ENCODE assay signal across 26 cellular contexts in the genomic region with DNA sequence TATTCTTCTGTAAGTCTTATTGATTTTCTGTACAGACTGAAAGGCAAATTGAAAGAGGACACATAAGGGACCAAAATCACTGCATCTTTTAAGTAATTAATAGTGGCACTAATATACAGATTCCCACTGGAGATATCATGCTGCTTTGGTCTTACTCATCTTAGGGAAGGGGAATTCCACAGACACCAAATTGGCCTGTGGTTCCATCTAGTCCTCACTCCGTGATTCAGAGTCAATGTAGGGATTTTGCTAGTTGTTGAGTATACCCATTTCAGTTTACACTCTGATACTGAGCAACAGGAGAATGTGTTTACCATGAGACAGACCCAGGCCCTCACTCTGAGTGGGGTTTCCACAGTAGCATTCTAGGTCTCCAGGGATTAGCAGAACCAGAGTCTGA. TPM values are rescaled to one million over a fixed set of nuclear protein-coding genes. Genes with fewer than 3 reads are reported as not detected.
DNase-seq lines count a peak whose midpoint lies in the region; ATAC-seq and TF ChIP-seq lines count a peak whose summit lies in the region.
"Had no signal": no experiment of that assay in that cellular context is flagged by ENCODE, and none has a peak within 500 bp of the region (broad histone marks: within the 10 kb centered on the region; RNA-seq: fewer than 3 reads in every experiment).

No MANE protein-coding gene starts in this region.

- H3K4me1 Mint-ChIP-seq in stimulated activated effector memory CD8-positive, alpha-beta T cell treated with anti-CD3 and anti-CD28 coated beads, Interleukin-12 subunit alpha, Interleukin-12 subunit beta, amount 100 ng/mL, for 72 hours: no peaks in the 10 kb centered on the region
- H3K4me1 Mint-ChIP-seq: B cell, memory B cell had no signal

- no peak overlapping the region for H3K4me3 ChIP-seq in SK-N-SH (ENCODE audit: low read depth in 2 of 2, low read length in 1 of 2)
- no peak overlapping the region for H3K4me3 ChIP-seq in fibroblast of mammary gland (ENCODE audit: control insufficient read depth, low read depth, low read length)
- H3K4me3 ChIP-seq in adrenal gland: no peak overlapping the region
- H3K4me3 ChIP-seq: esophagus muscularis mucosa, thyroid gland had no signal

- no peak overlapping the region for H2AFZ ChIP-seq in SK-N-SH (ENCODE audit: low read depth)

- TF ChIP-seq POLR2A in adrenal gland (IDR thresholded peaks at IDR 0.05): no peak

- DNase-seq in SK-N-SH: no peak
- DNase-seq in RPMI7951 (ENCODE audit: low read depth): peak; percentile 54
- peak; percentile 14 for DNase-seq in fibroblast of mammary gland (ENCODE audit: low read depth)
- DNase-seq in stimulated activated effector memory CD8-positive, alpha-beta T cell treated with anti-CD3 and anti-CD28 coated beads, Interleukin-12 subunit alpha, Interleukin-12 subunit beta, amount 100 ng/mL, for 72 hours (ENCODE audit: low spot score in 2 of 2): no peak
- no peak for DNase-seq in activated naive CD4-positive, alpha-beta T cell treated with anti-CD3 and anti-CD28 coated beads, Interleukin-2, amount 50 U/mL, for 16 hours
- no peak for DNase-seq in adrenal gland
- no peak for DNase-seq in activated CD4-positive, alpha-beta T cell treated with anti-CD3 and anti-CD28 coated beads, Interleukin-2, amount 50 U/mL, for 4 hours
- DNase-seq: activated naive CD4-positive, alpha-beta T cell treated with Interleukin-2 at 50 U/mL for 16 hours; activated T-cell treated with anti-CD3 and anti-CD28 coated beads, Interleukin-2, amount 50 U/mL, for 4 hours; DMS79 treated with DMSO at 0.1 percent for 48 hours; effector memory CD4-positive, alpha-beta T cell; glutamatergic neuron; H9; NCI-H187 treated with DMSO at 0.1 percent for 48 hours; nucleus accumbens; stimulated activated CD4-positive, alpha-beta T cell treated with anti-CD3 and anti-CD28 coated beads, Interleukin-4, amount 100 ng/mL, for 1 hour; stimulated activated naive CD4-positive, alpha-beta T cell treated with Interleukin-2 at 50 U/mL for 16 hours; T1000; thyroid gland had no signal

- no peak for TF ChIP-seq RAD21 in SK-N-SH (IDR thresholded peaks at IDR 0.05; ENCODE audit: low read length)

- ATAC-seq in SK-N-SH treated with all-trans-retinoic acid at 6 μM for 48 hours: no peak; the same call in 2 of the 3 replicates
- peak; percentile 49 for ATAC-seq in stimulated activated effector memory CD8-positive, alpha-beta T cell treated with anti-CD3 and anti-CD28 coated beads, Interleukin-12 subunit alpha, Interleukin-12 subunit beta, amount 100 ng/mL, for 72 hours
- ATAC-seq: activated CD4-positive, CD25-positive, alpha-beta regulatory T cell treated with anti-CD3 and anti-CD28 coated beads, Interleukin-2, amount 50 U/mL, for 24 hours; activated T-cell treated with anti-CD3 and anti-CD28 coated beads, Interleukin-2, amount 50 U/mL, for 4 hours had no signal

- H3K9me2 ChIP-seq in SK-N-SH: no peaks in the 10 kb centered on the region

- no peaks in the 10 kb centered on the region for H4K20me1 ChIP-seq in SK-N-SH (ENCODE audit: insufficient read depth)

- CTCF ChIA-PET in SK-N-SH (lab: Yijun Ruan, JAX): no interaction called here

- H3K9me3 Mint-ChIP-seq in stimulated activated effector memory CD8-positive, alpha-beta T cell treated with anti-CD3 and anti-CD28 coated beads, Interleukin-12 subunit alpha, Interleukin-12 subunit beta, amount 100 ng/mL, for 72 hours: no peaks in the 10 kb centered on the region
- H3K9me3 Mint-ChIP-seq: activated T-cell treated with anti-CD3 and anti-CD28 coated beads, Interleukin-2, amount 50 U/mL, for 4 hours; H9; memory B cell had no signal

- H3K27me3 ChIP-seq in SK-N-SH (ENCODE audit: insufficient read depth): no peaks in the 10 kb centered on the region
- no peaks in the 10 kb centered on the region for H3K27me3 ChIP-seq in adrenal gland
- H3K27me3 ChIP-seq: esophagus muscularis mucosa, thyroid gland had no signal

- TF ChIP-seq EP300 in SK-N-SH (IDR thresholded peaks at IDR 0.05; ENCODE audit: borderline replicate concordance in 1 of 2, low read depth in 1 of 2, low read length in 1 of 2): peak in 1 of 2 experiments; percentile 47; a peak in 1 of 4 replicates

- POLR2A ChIA-PET in SK-N-SH (lab: Yijun Ruan, JAX): no interaction called here

- H3K27ac Mint-ChIP-seq in stimulated activated effector memory CD8-positive, alpha-beta T cell treated with anti-CD3 and anti-CD28 coated beads, Interleukin-12 subunit alpha, Interleukin-12 subunit beta, amount 100 ng/mL, for 72 hours: no peak overlapping the region
- H3K27ac Mint-ChIP-seq: B cell, H9, memory B cell had no signal

- TF ChIP-seq CTCF in SK-N-SH (IDR thresholded peaks at IDR 0.05): no peak
- no peak for TF ChIP-seq CTCF in fibroblast of mammary gland (conservative IDR thresholded peaks at IDR 0.05; ENCODE audit: control insufficient read depth, insufficient read depth, low read depth, low read length)
- TF ChIP-seq CTCF in adrenal gland (IDR thresholded peaks at IDR 0.05): no peak

- intact Hi-C loops in adrenal gland (cut with DNase I): no loop called here

- no peak overlapping the region for H3K4me3 Mint-ChIP-seq in stimulated activated effector memory CD8-positive, alpha-beta T cell treated with anti-CD3 and anti-CD28 coated beads, Interleukin-12 subunit alpha, Interleukin-12 subunit beta, amount 100 ng/mL, for 72 hours
- H3K4me3 Mint-ChIP-seq: activated T-cell treated with anti-CD3 and anti-CD28 coated beads, Interleukin-2, amount 50 U/mL, for 4 hours; B cell; H9; memory B cell had no signal

- H3F3A ChIP-seq in SK-N-SH (replicated peaks; ENCODE audit: insufficient read depth): peaks cover 6% of the 10 kb centered on the region

- H3K79me2 ChIP-seq in SK-N-SH (ENCODE audit: insufficient read depth): no peaks in the 10 kb centered on the region

- H3K36me3 Mint-ChIP-seq in stimulated activated effector memory CD8-positive, alpha-beta T cell treated with anti-CD3 and anti-CD28 coated beads, Interleukin-12 subunit alpha, Interleukin-12 subunit beta, amount 100 ng/mL, for 72 hours: no peaks in the 10 kb centered on the region

- H3K4me2 ChIP-seq in SK-N-SH: no peak overlapping the region
- H3K4me2 ChIP-seq: KMS-11 had no signal

- 20% methylated on average over 1 of the region's 1 CpG for WGBS in SK-N-SH (ENCODE audit: low lambda C conversion rate)
- WGBS in adrenal gland, 4 donors: 56 to 94% (median 91%) methylated on average over 1 of the region's 1 CpG

- H3K9ac ChIP-seq in SK-N-SH: no peak overlapping the region
- H3K9ac ChIP-seq: KMS-11 had no signal

- H3K36me3 ChIP-seq in SK-N-SH (replicated peaks in 1 of 2; ENCODE audit: control insufficient read depth in 1 of 2, insufficient read depth in 2 of 2, low read length in 1 of 2): no peaks in the 10 kb centered on the region
- H3K36me3 ChIP-seq in adrenal gland (replicated peaks in 1 of 2): no peaks in the 10 kb centered on the region
- H3K36me3 ChIP-seq: esophagus muscularis mucosa, thyroid gland had no signal

- H3K9me3 ChIP-seq in SK-N-SH: no peaks in the 10 kb centered on the region
- no peaks in the 10 kb centered on the region for H3K9me3 ChIP-seq in adrenal gland (replicated peaks in 1 of 3)
- H3K9me3 ChIP-seq: esophagus muscularis mucosa, thyroid gland had no signal

- peaks cover 0 to 13% of the 10 kb centered on the region in 2 experiments; a peak in 1 of 4 replicates for H3K4me1 ChIP-seq in SK-N-SH (ENCODE audit: control insufficient read depth in 1 of 2, insufficient read depth in 2 of 2, low read depth in 1 of 2, low read length in 1 of 2)
- no peaks in the 10 kb centered on the region for H3K4me1 ChIP-seq in adrenal gland (replicated peaks in 1 of 2)
- H3K4me1 ChIP-seq: esophagus muscularis mucosa, thyroid gland had no signal

- H3K27ac ChIP-seq in SK-N-SH (ENCODE audit: low read depth in 2 of 2, low read length in 1 of 2) (peak overlapping the region in 1 of 2 experiments; percentile 55; a peak in 2 of 4 replicates), adrenal gland (no peak overlapping the region)
- H3K27ac ChIP-seq: 22Rv1, esophagus muscularis mucosa, KMS-11, thyroid gland had no signal

TF ChIP-seq in SK-N-SH, 30 proteins besides CTCF, POLR2A, EP300 and RAD21 (continues in another document):
- TF ChIP-seq, protein P1, sequence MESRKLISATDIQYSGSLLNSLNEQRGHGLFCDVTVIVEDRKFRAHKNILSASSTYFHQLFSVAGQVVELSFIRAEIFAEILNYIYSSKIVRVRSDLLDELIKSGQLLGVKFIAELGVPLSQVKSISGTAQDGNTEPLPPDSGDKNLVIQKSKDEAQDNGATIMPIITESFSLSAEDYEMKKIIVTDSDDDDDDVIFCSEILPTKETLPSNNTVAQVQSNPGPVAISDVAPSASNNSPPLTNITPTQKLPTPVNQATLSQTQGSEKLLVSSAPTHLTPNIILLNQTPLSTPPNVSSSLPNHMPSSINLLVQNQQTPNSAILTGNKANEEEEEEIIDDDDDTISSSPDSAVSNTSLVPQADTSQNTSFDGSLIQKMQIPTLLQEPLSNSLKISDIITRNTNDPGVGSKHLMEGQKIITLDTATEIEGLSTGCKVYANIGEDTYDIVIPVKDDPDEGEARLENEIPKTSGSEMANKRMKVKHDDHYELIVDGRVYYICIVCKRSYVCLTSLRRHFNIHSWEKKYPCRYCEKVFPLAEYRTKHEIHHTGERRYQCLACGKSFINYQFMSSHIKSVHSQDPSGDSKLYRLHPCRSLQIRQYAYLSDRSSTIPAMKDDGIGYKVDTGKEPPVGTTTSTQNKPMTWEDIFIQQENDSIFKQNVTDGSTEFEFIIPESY (IDR thresholded peaks at IDR 0.05; ENCODE audit: borderline replicate concordance, low read depth): no peak
- no peak for TF ChIP-seq RFX5 (IDR thresholded peaks at IDR 0.05; ENCODE audit: low read length)

TF ChIP-seq in SK-N-SH treated with all-trans-retinoic acid at 6 μM for 48 hours, 23 proteins besides CTCF, POLR2A, EP300 and RAD21 (continues in another document):
- no peak for TF ChIP-seq ZNF8 (CRISPR knock-in tag; IDR thresholded peaks at IDR 0.05)
- TF ChIP-seq PPARA (CRISPR knock-in tag; IDR thresholded peaks at IDR 0.05; ENCODE audit: borderline replicate concordance): no peak

RNA-seq across cellular contexts. Expression of gene AGA, which starts 47.6 kb away (rescaled TPM):
- polyA plus RNA-seq in SK-N-SH (2012; rRNA removed) (36.8 and 41.7 TPM in 2 replicates), adrenal gland (10 to 100 TPM in 2 of 3 donors, 1 to 10 TPM in 1; 8.8 to 51.4 (median 11.8) TPM)
- polyA plus RNA-seq in SK-N-SH (2012; cell fraction: cytosol; rRNA removed): 40.6 and 43.8 TPM in 2 replicates
- polyA plus RNA-seq in SK-N-SH (2012; cell fraction: nucleus; rRNA removed): 27.7 and 37.2 TPM in 2 replicates
- total RNA-seq in RPMI7951 (2014; rRNA removed; shearing (Covaris generic)): 32.8 and 38.8 TPM in 2 replicates
- total RNA-seq in adrenal gland: 10 to 100 TPM; 12.9 to 66.9 (median 28.4) TPM

Comparison
In these comparisons a context has a peak if more than half of its experiments do, and no peak if none do; other contexts are left out.
1. DNase-seq: peak in RPMI7951 (single experiment) and fibroblast of mammary gland (single experiment); none in SK-N-SH (single experiment), stimulated activated effector memory CD8-positive, alpha-beta T cell treated with anti-CD3 and anti-CD28 coated beads, Interleukin-12 subunit alpha, Interleukin-12 subunit beta, amount 100 ng/mL, for 72 hours (0 of 2), activated naive CD4-positive, alpha-beta T cell treated with anti-CD3 and anti-CD28 coated beads, Interleukin-2, amount 50 U/mL, for 16 hours (single experiment), adrenal gland (0 of 7) and activated CD4-positive, alpha-beta T cell treated with anti-CD3 and anti-CD28 coated beads, Interleukin-2, amount 50 U/mL, for 4 hours (0 of 2).